21 cellular contexts compared by ENCODE assay signal in the genomic region with DNA sequence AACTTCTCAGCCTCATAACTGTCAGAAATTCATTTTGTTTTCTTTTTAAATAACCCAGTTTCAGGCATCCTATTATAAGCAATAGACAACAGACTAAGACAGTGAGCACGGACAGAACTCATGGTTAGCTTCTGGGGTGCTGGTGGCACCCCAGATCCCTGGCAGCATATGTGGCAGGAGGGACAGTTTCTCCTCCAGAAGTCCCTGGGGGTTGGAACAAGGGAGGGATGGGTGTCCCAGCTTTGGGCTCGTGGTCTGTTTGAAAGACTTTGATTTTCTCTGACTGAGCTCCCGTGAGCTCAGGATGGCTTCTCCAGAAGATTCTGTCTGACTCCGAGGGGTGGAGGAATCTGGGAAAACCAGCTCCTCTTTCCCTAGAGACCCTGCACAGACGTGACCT.
DNase-seq lines count a peak whose midpoint lies in the region; TF ChIP-seq lines count a peak whose summit lies in the region.
"Had no signal": no experiment of that assay in that cellular context is flagged by ENCODE, and none has a peak within 500 bp of the region (broad histone marks: within the 10 kb centered on the region; RNA-seq: fewer than 3 reads in every experiment).

No MANE protein-coding gene starts in this region.

- no peak overlapping the region for H2AFZ ChIP-seq in osteoblast (ENCODE audit: low read length)

- H3K4me2 ChIP-seq in BLaER1 treated with 17β-estradiol and CSF1 and Interleukin-3, amounts not matched to agents 10 nM and 100 nM = peak overlapping the region in 8 of 11 experiments; percentile 33 to 74 (median 67); a peak in 15 of 22 replicates
- H3K4me2 ChIP-seq in osteoblast (ENCODE audit: insufficient read depth, low read length) = no peak overlapping the region

- H3K9ac ChIP-seq in BLaER1 treated with 17β-estradiol and CSF1 and Interleukin-3, amounts not matched to agents 10 nM and 100 nM = no peak overlapping the region; a peak in 1 of 22 replicates

- H3K9me3 ChIP-seq in BLaER1 treated with 17β-estradiol and CSF1 and Interleukin-3, amounts not matched to agents 10 nM and 100 nM (replicated peaks in 1 of 11) = no peaks in the 10 kb centered on the region
- H3K9me3 ChIP-seq in WERI-Rb-1 (ENCODE audit: severe bottlenecking) = no peaks in the 10 kb centered on the region
- no peaks in the 10 kb centered on the region for H3K9me3 ChIP-seq in vagina
- H3K9me3 ChIP-seq in osteoblast (ENCODE audit: low read depth, low read length) = no peaks in the 10 kb centered on the region
- H3K9me3 ChIP-seq: BE2C had no signal

- no peaks in the 10 kb centered on the region for H3K79me2 ChIP-seq in osteoblast (ENCODE audit: insufficient read depth, low read length)

- DNase-seq in WERI-Rb-1 = no peak
- peak; percentile 44 to 95 for DNase-seq in vagina (ENCODE audit: extremely low spot score in 2 of 2)
- no peak for DNase-seq in stimulated activated naive CD4-positive, alpha-beta T cell (lab: John Stamatoyannopoulos, UW)
- no peak for DNase-seq in T-helper 2 cell
- DNase-seq in osteoblast (ENCODE audit: insufficient read length, low spot score, missing footprints) = no peak
- DNase-seq: 8988T; ACHN; BE2C; C1 segment of cervical spinal cord; CD4-positive, alpha-beta memory T cell; CD4-positive, CD25-positive, alpha-beta regulatory T cell; CD8-positive, alpha-beta memory T cell; COR-L47; DMS 273 treated with DMSO at 0.1 percent for 48 hours; DMS153; DMS53; DMS79; DND-41; EL; GF-D8 had no signal

- no peak for TF ChIP-seq POLR2A in vagina (IDR thresholded peaks at IDR 0.05)

- no peaks in the 10 kb centered on the region for H4K20me1 ChIP-seq in BLaER1 treated with 17β-estradiol and CSF1 and Interleukin-3, amounts not matched to agents 10 nM and 100 nM
- no peaks in the 10 kb centered on the region for H4K20me1 ChIP-seq in osteoblast (ENCODE audit: insufficient read depth, low read length)

- no peaks in the 10 kb centered on the region for H3K36me3 ChIP-seq in BLaER1 treated with 17β-estradiol and CSF1 and Interleukin-3, amounts not matched to agents 10 nM and 100 nM
- no peaks in the 10 kb centered on the region for H3K36me3 ChIP-seq in WERI-Rb-1
- no peaks in the 10 kb centered on the region for H3K36me3 ChIP-seq in vagina
- no peaks in the 10 kb centered on the region for H3K36me3 ChIP-seq in osteoblast (ENCODE audit: insufficient read depth, low read length)
- H3K36me3 ChIP-seq: BE2C had no signal

- TF ChIP-seq CTCF in WERI-Rb-1 (IDR thresholded peaks at IDR 0.05; ENCODE audit: low read depth, low read length) (no peak), vagina (IDR thresholded peaks at IDR 0.05) (no peak), osteoblast (IDR thresholded peaks at IDR 0.05; ENCODE audit: extremely low read depth, low read depth, low read length) (no peak)

- intact Hi-C loops in vagina (cut with DNase I) = no loop called here

- peaks cover 0 to 100% (median 51%) of the 10 kb centered on the region in 10 experiments; a peak in 14 of 20 replicates for H3K4me1 ChIP-seq in BLaER1 treated with 17β-estradiol and CSF1 and Interleukin-3, amounts not matched to agents 10 nM and 100 nM
- H3K4me1 ChIP-seq in vagina = no peaks in the 10 kb centered on the region
- no peaks in the 10 kb centered on the region for H3K4me1 ChIP-seq in osteoblast (ENCODE audit: insufficient read depth, low read length)
- H3K4me1 ChIP-seq: BE2C had no signal

- no peak overlapping the region; a peak in 1 of 20 replicates for H3K4me3 ChIP-seq in BLaER1 treated with 17β-estradiol and CSF1 and Interleukin-3, amounts not matched to agents 10 nM and 100 nM
- H3K4me3 ChIP-seq in WERI-Rb-1 (ENCODE audit: low read depth, low read length) (no peak overlapping the region), vagina (no peak overlapping the region), osteoblast (ENCODE audit: insufficient read depth, low read length) (no peak overlapping the region)

- H3K27ac ChIP-seq in BLaER1 treated with 17β-estradiol and CSF1 and Interleukin-3, amounts not matched to agents 10 nM and 100 nM = no peak overlapping the region
- H3K27ac ChIP-seq in WERI-Rb-1 (peak overlapping the region; percentile 48), vagina (no peak overlapping the region), osteoblast (ENCODE audit: low read depth, low read length) (no peak overlapping the region)

- H3K27me3 ChIP-seq in BLaER1 treated with 17β-estradiol and CSF1 and Interleukin-3, amounts not matched to agents 10 nM and 100 nM = peaks cover 0 to 4% (median 0%) of the 10 kb centered on the region in 11 experiments; a peak in 2 of 22 replicates
- no peaks in the 10 kb centered on the region for H3K27me3 ChIP-seq in WERI-Rb-1 (ENCODE audit: insufficient read depth, low read depth, severe bottlenecking)
- no peaks in the 10 kb centered on the region for H3K27me3 ChIP-seq in vagina
- no peaks in the 10 kb centered on the region for H3K27me3 ChIP-seq in osteoblast (ENCODE audit: insufficient read depth, low read length)
- H3K27me3 ChIP-seq: BE2C had no signal

Comparison
In these comparisons a context has a peak if more than half of its experiments do, and no peak if none do; other contexts are left out.
1. DNase-seq: peak in vagina (2 of 2); none in WERI-Rb-1 (single experiment), stimulated activated naive CD4-positive, alpha-beta T cell (0 of 6), T-helper 2 cell (0 of 5) and osteoblast (single experiment).